28 cellular contexts compared by ENCODE assay signal in the genomic region with DNA sequence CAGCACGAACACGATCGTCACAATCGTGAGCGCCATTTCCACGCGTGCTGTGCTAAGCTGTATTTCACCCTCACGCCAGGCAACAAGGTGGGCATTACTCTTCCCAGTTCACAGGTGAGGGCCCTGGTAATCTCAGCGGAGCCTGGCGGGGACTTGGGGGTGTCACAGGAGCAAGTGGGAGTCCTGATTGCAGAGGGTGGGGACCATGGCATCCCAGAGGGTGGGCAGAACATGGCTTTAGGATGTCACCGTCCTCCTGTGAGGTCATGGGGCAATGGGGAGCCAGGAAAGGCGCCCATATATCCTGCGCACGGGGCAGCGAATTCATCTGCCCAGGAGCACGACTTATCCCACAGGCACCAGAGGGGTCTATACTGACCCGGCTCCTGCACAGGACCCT.
"Had no signal": no experiment of that assay in that cellular context is flagged by ENCODE, and none has a peak within 500 bp of the region (broad histone marks: within the 10 kb centered on the region; RNA-seq: fewer than 3 reads in every experiment).

No MANE protein-coding gene starts in this region.

- H3K4me3 ChIP-seq: cardiac muscle cell, MG63, Peyer's patch, SJSA1 had no signal

- ATAC-seq: activated CD8-positive, alpha-beta T cell treated with anti-CD3 and anti-CD28 coated beads for 36 hours; SK-N-SH treated with all-trans-retinoic acid at 6 μM for 48 hours; WTC11 had no signal

- H3K27me3 Mint-ChIP-seq: activated CD8-positive, alpha-beta T cell treated with anti-CD3 and anti-CD28 coated beads for 36 hours; activated naive CD8-positive, alpha-beta T cell had no signal

- H3K27ac ChIP-seq: brain microvascular endothelial cell, cardiac muscle cell, Peyer's patch, RWPE1, SJSA1 had no signal

- H3K4me3 Mint-ChIP-seq: activated CD8-positive, alpha-beta T cell treated with anti-CD3 and anti-CD28 coated beads for 36 hours; activated T-cell treated with anti-CD3 and anti-CD28 coated beads, Interleukin-2, amount 50 U/mL, for 24 hours; activated T-helper 1 cell treated with anti-CD3 and anti-CD28 coated beads, Interleukin-12 subunit alpha, Interleukin-12 subunit beta, Interleukin-2, Interleukin-4 antibody, amounts not matched to agents 30 ng/mL and 10 ng/mL and 1 ng/mL, durations not matched to agents 14 hours and 24 hours and 36 hours; T-helper 1 cell treated with Interleukin-12 subunit alpha and Interleukin-12 subunit beta and Interleukin-4 antibody, amounts not matched to agents 30 μg/mL and 1 μg/mL, for 36 hours; WTC11 had no signal

- H3K36me3 Mint-ChIP-seq: activated naive CD8-positive, alpha-beta T cell had no signal

- H3K27ac Mint-ChIP-seq: activated CD8-positive, alpha-beta T cell treated with anti-CD3 and anti-CD28 coated beads for 36 hours; activated naive CD8-positive, alpha-beta T cell; activated T-cell treated with anti-CD3 and anti-CD28 coated beads, Interleukin-2, amount 50 U/mL, for 24 hours; activated T-helper 1 cell treated with anti-CD3 and anti-CD28 coated beads, Interleukin-12 subunit alpha, Interleukin-12 subunit beta, Interleukin-2, Interleukin-4 antibody, amounts not matched to agents 30 ng/mL and 10 ng/mL and 1 ng/mL, durations not matched to agents 14 hours and 24 hours and 36 hours; WTC11 had no signal

- H3K27me3 ChIP-seq: brain microvascular endothelial cell, cardiac muscle cell, MG63, Peyer's patch, SJSA1 had no signal

- DNase-seq: activated CD4-positive, alpha-beta T cell treated with anti-CD3 and anti-CD28 coated beads, Interleukin-2, amount 50 U/mL, for 1 hour; activated CD8-positive, alpha-beta T cell treated with anti-CD3 and anti-CD28 coated beads for 36 hours; activated effector memory CD4-positive, alpha-beta T cell treated with Interleukin-2 at 50 U/mL for 16 hours; activated naive CD4-positive, alpha-beta T cell; activated T-cell treated with anti-CD3 and anti-CD28 coated beads, Interleukin-2, amount 50 U/mL, for 24 hours; amygdala; brain microvascular endothelial cell; MG63; MV-4-11; NCI-H1092 treated with DMSO at 0.1 percent for 48 hours; NCI-H1417 treated with DMSO at 0.1 percent for 48 hours; NCI-H1694 treated with DMSO at 0.1 percent for 48 hours; NCI-H2029 treated with DMSO at 0.1 percent for 48 hours; NCI-H510A treated with DMSO at 0.1 percent for 48 hours; NCI-H69; NK-92 treated with Interleukin-12 subunit alpha and Interleukin-12 subunit beta, amount 100 ng/mL, for 24 hours; Peyer's patch; Right ventricle myocardium superior; SW 1271 had no signal

- H3K9me3 Mint-ChIP-seq: activated CD8-positive, alpha-beta T cell treated with anti-CD3 and anti-CD28 coated beads for 36 hours; activated T-cell treated with anti-CD3 and anti-CD28 coated beads, Interleukin-2, amount 50 U/mL, for 24 hours; activated T-helper 1 cell treated with anti-CD3 and anti-CD28 coated beads, Interleukin-12 subunit alpha, Interleukin-12 subunit beta, Interleukin-2, Interleukin-4 antibody, amounts not matched to agents 30 ng/mL and 10 ng/mL and 1 ng/mL, durations not matched to agents 14 hours and 24 hours and 36 hours; T-helper 1 cell treated with Interleukin-12 subunit alpha and Interleukin-12 subunit beta and Interleukin-4 antibody, amounts not matched to agents 30 μg/mL and 1 μg/mL, for 36 hours had no signal

- H3K36me3 ChIP-seq: brain microvascular endothelial cell, cardiac muscle cell, MG63, Peyer's patch, SJSA1 had no signal

- H3K4me1 ChIP-seq: Peyer's patch, SJSA1 had no signal

- FAIRE-seq: colon had no signal

- H3K9me3 ChIP-seq: MG63, Peyer's patch had no signal
